In the genomic region with DNA sequence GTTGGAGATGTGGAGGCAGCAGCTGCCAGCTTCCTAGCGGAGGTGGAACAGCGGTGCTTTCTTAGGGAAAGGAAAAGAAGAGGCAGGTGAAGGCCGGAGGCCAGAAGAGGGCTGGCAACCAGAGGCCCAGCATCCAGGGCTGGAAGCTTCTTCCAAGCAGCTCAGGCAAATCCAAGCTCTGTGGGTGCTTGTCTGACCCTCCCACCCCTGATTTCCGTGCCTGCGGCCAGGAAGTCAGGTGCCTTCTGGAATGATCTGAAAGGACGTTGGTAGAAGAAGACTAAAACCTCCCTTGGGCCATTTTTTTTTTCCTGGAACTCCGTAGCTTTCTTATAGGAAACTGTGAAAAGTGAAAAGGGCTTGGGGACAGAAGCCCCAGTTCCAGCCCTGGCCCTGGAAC, we compare ENCODE assay signal across 38 cellular contexts. TPM values are rescaled to one million over a fixed set of nuclear protein-coding genes. Genes with fewer than 3 reads are reported as not detected.
"Had no signal": no experiment of that assay in that cellular context is flagged by ENCODE, and none has a peak within 500 bp of the region (broad histone marks: within the 10 kb centered on the region; RNA-seq: fewer than 3 reads in every experiment).

No MANE protein-coding gene starts in this region.

- H3K36me3 ChIP-seq: adrenal gland, ascending aorta, brain microvascular endothelial cell, breast epithelium, cardiac muscle cell had no signal

- H3K9me3 ChIP-seq: adrenal gland, ascending aorta, body of pancreas, breast epithelium had no signal

- H3K27ac ChIP-seq: adrenal gland, ascending aorta, body of pancreas, brain microvascular endothelial cell, breast epithelium, cardiac muscle cell had no signal

- H3K4me1 ChIP-seq: adrenal gland, ascending aorta, body of pancreas, breast epithelium had no signal

- ATAC-seq: activated naive CD4-positive, alpha-beta T cell treated with anti-CD3 and anti-CD28 coated beads, Interleukin-2, amount 50 U/mL, for 72 hours; activated naive CD8-positive, alpha-beta T cell treated with anti-CD3 and anti-CD28 coated beads, Interleukin-2, amount 50 U/mL, for 24 hours; activated T-cell treated with anti-CD3 and anti-CD28 coated beads, Interleukin-2, amount 50 U/mL, for 4 hours; activated T-cell treated with anti-CD3 and anti-CD28 coated beads, Interleukin-2, amount 50 U/mL, for 72 hours; activated T-helper 17 cell treated with anti-CD3 and anti-CD28 coated beads, Interleukin-2, amount 50 U/mL, for 72 hours; body of pancreas had no signal

- H3K27me3 ChIP-seq: adrenal gland, ascending aorta, body of pancreas, breast epithelium, cardiac muscle cell had no signal

- DNase-seq: activated effector memory CD4-positive, alpha-beta T cell treated with Interleukin-2 at 50 U/mL for 16 hours; activated gamma-delta T cell; activated gamma-delta T cell treated with Interleukin-2 at 50 U/mL for 16 hours; activated naive CD4-positive, alpha-beta T cell; activated naive CD4-positive, alpha-beta T cell treated with anti-CD3 and anti-CD28 coated beads for 36 hours; activated naive CD4-positive, alpha-beta T cell treated with anti-CD3 and anti-CD28 coated beads, Interleukin-2, amount 10 ng/mL, durations not matched to agents 7 days and 5 days; activated naive CD4-positive, alpha-beta T cell treated with anti-CD3 and anti-CD28 coated beads, Interleukin-2, amount 50 U/mL, for 16 hours; activated naive CD4-positive, alpha-beta T cell treated with Interleukin-2 at 50 U/mL for 16 hours; activated naive CD8-positive, alpha-beta T cell treated with anti-CD3 and anti-CD28 coated beads for 36 hours; activated naive CD8-positive, alpha-beta T cell treated with anti-CD3 and anti-CD28 coated beads, Interleukin-2, amount 10 ng/mL, durations not matched to agents 7 days and 5 days; activated naive CD8-positive, alpha-beta T cell treated with anti-CD3 and anti-CD28 coated beads, Interleukin-2, amount 50 U/mL, for 24 hours; activated T-cell treated with anti-CD3 and anti-CD28 coated beads, Interleukin-2, amount 50 U/mL, for 1 hour; activated T-cell treated with anti-CD3 and anti-CD28 coated beads, Interleukin-2, amount 50 U/mL, for 24 hours; activated T-cell treated with anti-CD3 and anti-CD28 coated beads, Interleukin-2, amount 50 U/mL, for 4 hours; activated T-cell treated with anti-CD3 and anti-CD28 coated beads, Interleukin-2, amount 50 U/mL, for 48 hours; activated T-cell treated with anti-CD3 and anti-CD28 coated beads, Interleukin-2, amount 50 U/mL, for 72 hours; adrenal gland; amniotic stem cell; amygdala; anterior cingulate cortex; aorta; body of pancreas; brain microvascular endothelial cell; caudate nucleus; central memory CD4-positive, alpha-beta T cell; cerebellar nuclear complex had no signal

- H3K4me3 ChIP-seq: adrenal gland, ascending aorta, body of pancreas, breast epithelium, cardiac muscle cell had no signal

RNA-seq across cellular contexts. Expression of gene GABRR1, which starts 33.1 kb away (rescaled TPM):
- total RNA-seq: activated naive CD4-positive, alpha-beta T cell treated with anti-CD3 and anti-CD28 coated beads for 36 hours; activated naive CD4-positive, alpha-beta T cell treated with anti-CD3 and anti-CD28 coated beads, Interleukin-2, amount 50 U/mL, for 72 hours; activated naive CD8-positive, alpha-beta T cell treated with anti-CD3 and anti-CD28 coated beads for 36 hours; activated naive CD8-positive, alpha-beta T cell treated with anti-CD3 and anti-CD28 coated beads, Interleukin-2, amount 10 ng/mL, durations not matched to agents 7 days and 5 days; activated T-cell treated with anti-CD3 and anti-CD28 coated beads, Interleukin-2, amount 50 U/mL, for 4 hours; activated T-cell treated with anti-CD3 and anti-CD28 coated beads, Interleukin-2, amount 50 U/mL, for 72 hours; activated T-helper 1 cell treated with anti-CD3 and anti-CD28 coated beads, Interleukin-12 subunit alpha, Interleukin-12 subunit beta, Interleukin-2, Interleukin-4 antibody, amounts not matched to agents 30 ng/mL and 10 ng/mL and 1 ng/mL, durations not matched to agents 14 hours and 24 hours and 36 hours; activated T-helper 17 cell treated with anti-CD3 and anti-CD28 coated beads, Interleukin-2, amount 50 U/mL, for 72 hours; activated T-helper 2 cell treated with anti-CD3 and anti-CD28 coated beads, Interferon-gamma antibody, Interleukin-2, Interleukin-4, amounts not matched to agents 10 μg/mL and 5 μg/mL and 100 μg/mL, durations not matched to agents 14 hours and 24 hours and 36 hours; adrenal gland; ascending aorta; astrocyte; body of pancreas; breast epithelium; bronchial epithelial cell; cardiac muscle cell; cardiac septum; chondrocyte had no signal
- polyA plus RNA-seq: adipose tissue, adrenal gland, cardiac muscle cell had no signal
